Comparison of ENCODE assay signal across 17 cellular contexts in genomic region chr5:141479776-141480175, GRCh38. TPM values are rescaled to one million over a fixed set of nuclear protein-coding genes. Genes with fewer than 3 reads are reported as not detected.
DNase-seq lines count a peak whose midpoint lies in the region; ATAC-seq and TF ChIP-seq lines count a peak whose summit lies in the region.
"Had no signal": no experiment of that assay in that cellular context is flagged by ENCODE, and none has a peak within 500 bp of the region (broad histone marks: within the 10 kb centered on the region; RNA-seq: fewer than 3 reads in every experiment).

No MANE protein-coding gene starts in this region.

- H3K79me2 ChIP-seq in SK-N-SH (ENCODE audit: insufficient read depth) (peaks cover 83% of the 10 kb centered on the region), smooth muscle cell (ENCODE audit: low read depth) (peaks cover 76% of the 10 kb centered on the region)

- H3K4me2 ChIP-seq in SK-N-SH: peak overlapping the region; percentile 97
- H3K4me2 ChIP-seq in smooth muscle cell: peak overlapping the region; percentile 85

- peaks cover 81 to 94% (median 86%) of the 10 kb centered on the region in 5 donors for H3K27me3 Mint-ChIP-seq in naive thymus-derived CD4-positive, alpha-beta T cell

- H3K9ac ChIP-seq in SK-N-SH (no peak overlapping the region), smooth muscle cell (ENCODE audit: low read depth) (no peak overlapping the region)

- no peaks in the 10 kb centered on the region for H3K9me2 ChIP-seq in SK-N-SH

- H3K9me3 Mint-ChIP-seq in naive thymus-derived CD4-positive, alpha-beta T cell: peaks cover 0 to 4% (median 0%) of the 10 kb centered on the region in 11 donors
- H3K9me3 Mint-ChIP-seq: activated naive CD8-positive, alpha-beta T cell treated with anti-CD3 and anti-CD28 coated beads, Interleukin-2, amount 50 U/mL, for 24 hours; type B pancreatic cell had no signal

- peaks cover 18 to 44% (median 36%) of the 10 kb centered on the region in 7 donors for H3K4me1 Mint-ChIP-seq in naive thymus-derived CD4-positive, alpha-beta T cell

- no peak overlapping the region for H3K27ac Mint-ChIP-seq in naive thymus-derived CD4-positive, alpha-beta T cell
- H3K27ac Mint-ChIP-seq: activated naive CD8-positive, alpha-beta T cell treated with anti-CD3 and anti-CD28 coated beads, Interleukin-2, amount 50 U/mL, for 24 hours; type B pancreatic cell had no signal

- intact Hi-C loops in naive thymus-derived CD4-positive, alpha-beta T cell (cut with micrococcal nuclease): loop anchor here (5.0 kb wide), 2 partner anchors 33 to 57 kb away; partner anchors contain the start of gene PCDHGA11 (in 1 of the 2)

- H3K27me3 ChIP-seq in SK-N-SH (ENCODE audit: insufficient read depth): no peaks in the 10 kb centered on the region
- no peaks in the 10 kb centered on the region for H3K27me3 ChIP-seq in smooth muscle cell (ENCODE audit: low read depth)
- peaks cover 7 to 20% of the 10 kb centered on the region in 2 donors for H3K27me3 ChIP-seq in naive thymus-derived CD4-positive, alpha-beta T cell (ENCODE audit: control insufficient read depth in 2 of 2, insufficient read depth in 2 of 2, low read length in 2 of 2)
- H3K27me3 ChIP-seq: ovary had no signal

- peaks cover 71% of the 10 kb centered on the region for H4K20me1 ChIP-seq in SK-N-SH (ENCODE audit: insufficient read depth)
- peaks cover 86% of the 10 kb centered on the region for H4K20me1 ChIP-seq in smooth muscle cell (ENCODE audit: low read depth)

- no peak overlapping the region for H2AFZ ChIP-seq in SK-N-SH (ENCODE audit: low read depth)
- H2AFZ ChIP-seq in smooth muscle cell (ENCODE audit: low read depth): no peak overlapping the region

- H3K36me3 Mint-ChIP-seq in naive thymus-derived CD4-positive, alpha-beta T cell: peaks cover 0 to 4% (median 0%) of the 10 kb centered on the region in 5 donors

- POLR2A ChIA-PET in SK-N-SH (lab: Yijun Ruan, JAX): no interaction called here
- POLR2A ChIA-PET in naive thymus-derived CD4-positive, alpha-beta T cell (lab: Charles Lee): no interaction called here

- peaks cover 18% of the 10 kb centered on the region for H3F3A ChIP-seq in SK-N-SH (replicated peaks; ENCODE audit: insufficient read depth)
- peaks cover 19% of the 10 kb centered on the region for H3F3A ChIP-seq in smooth muscle cell (ENCODE audit: low read depth)

- H3K36me3 ChIP-seq in SK-N-SH (replicated peaks in 1 of 2; ENCODE audit: control insufficient read depth in 1 of 2, insufficient read depth in 2 of 2, low read length in 1 of 2): peaks cover 0 to 42% of the 10 kb centered on the region in 2 experiments
- H3K36me3 ChIP-seq in smooth muscle cell (ENCODE audit: low read depth): no peaks in the 10 kb centered on the region
- no peaks in the 10 kb centered on the region for H3K36me3 ChIP-seq in naive thymus-derived CD4-positive, alpha-beta T cell (ENCODE audit: control insufficient read depth in 2 of 3, insufficient read depth in 3 of 3, low read length in 3 of 3)
- H3K36me3 ChIP-seq: esophagus squamous epithelium, ovary had no signal

- no peak for TF ChIP-seq RAD21 in SK-N-SH (IDR thresholded peaks at IDR 0.05; ENCODE audit: low read length)

- DNase-seq in SK-N-SH (no peak), coronary artery (ENCODE audit: low spot score) (no peak), smooth muscle cell (lab: John Stamatoyannopoulos, UW; ENCODE audit: unreplicated experiment) (no peak), SHP77 treated with DMSO at 0.1 percent for 48 hours (lab: John Stamatoyannopoulos, UW) (no peak)
- DNase-seq in naive thymus-derived CD4-positive, alpha-beta T cell: no peak
- DNase-seq: 8988T; activated naive CD8-positive, alpha-beta T cell treated with anti-CD3 and anti-CD28 coated beads, Interleukin-2, amount 50 U/mL, for 24 hours; activated T-cell treated with anti-CD3 and anti-CD28 coated beads, Interleukin-2, amount 50 U/mL, for 1 hour; Caco-2; esophagus squamous epithelium; mesendoderm; OCI-M1; ovary; stimulated activated CD8-positive, alpha-beta memory T cell treated with anti-CD3 and anti-CD28 coated beads, Interleukin-4, amount 100 ng/mL, for 48 hours; T-helper 1 cell had no signal

- H3K4me1 ChIP-seq in SK-N-SH (ENCODE audit: control insufficient read depth in 1 of 2, insufficient read depth in 2 of 2, low read depth in 1 of 2, low read length in 1 of 2) (peaks cover 23 to 46% of the 10 kb centered on the region in 2 experiments; a peak in 3 of 4 replicates), smooth muscle cell (ENCODE audit: low read depth) (peaks cover 41% of the 10 kb centered on the region)
- H3K4me1 ChIP-seq in naive thymus-derived CD4-positive, alpha-beta T cell (ENCODE audit: control insufficient read depth in 2 of 2, insufficient read depth in 2 of 2, low read length in 2 of 2): peaks cover 5 to 14% of the 10 kb centered on the region in 2 donors
- H3K4me1 ChIP-seq: Caco-2 had no signal

- ATAC-seq in SK-N-SH treated with all-trans-retinoic acid at 6 μM for 48 hours: no peak
- ATAC-seq in naive thymus-derived CD4-positive, alpha-beta T cell: no peak
- ATAC-seq: activated naive CD8-positive, alpha-beta T cell treated with anti-CD3 and anti-CD28 coated beads, Interleukin-2, amount 50 U/mL, for 24 hours had no signal

- H3K4me3 Mint-ChIP-seq in naive thymus-derived CD4-positive, alpha-beta T cell: no peak overlapping the region
- H3K4me3 Mint-ChIP-seq: activated naive CD8-positive, alpha-beta T cell treated with anti-CD3 and anti-CD28 coated beads, Interleukin-2, amount 50 U/mL, for 24 hours; type B pancreatic cell had no signal

- peak overlapping the region in 1 of 2 experiments; percentile 82; a peak in 2 of 4 replicates for H3K4me3 ChIP-seq in SK-N-SH (ENCODE audit: low read depth in 2 of 2, low read length in 1 of 2)
- peak overlapping the region; percentile 88 for H3K4me3 ChIP-seq in coronary artery
- H3K4me3 ChIP-seq in smooth muscle cell: no peak overlapping the region
- no peak overlapping the region for H3K4me3 ChIP-seq in naive thymus-derived CD4-positive, alpha-beta T cell (ENCODE audit: low read length)
- H3K4me3 ChIP-seq: ovary had no signal

- H3K27ac ChIP-seq in SK-N-SH (ENCODE audit: low read depth in 2 of 2, low read length in 1 of 2): no peak overlapping the region
- H3K27ac ChIP-seq in coronary artery: no peak overlapping the region
- H3K27ac ChIP-seq in smooth muscle cell (ENCODE audit: low read depth): no peak overlapping the region
- H3K27ac ChIP-seq in naive thymus-derived CD4-positive, alpha-beta T cell (ENCODE audit: low read depth, low read length): no peak overlapping the region
- H3K27ac ChIP-seq: esophagus squamous epithelium, ovary had no signal

- H3K9me3 ChIP-seq in SK-N-SH (no peaks in the 10 kb centered on the region), smooth muscle cell (replicated peaks; ENCODE audit: low read depth) (no peaks in the 10 kb centered on the region)
- H3K9me3 ChIP-seq in naive thymus-derived CD4-positive, alpha-beta T cell (ENCODE audit: control insufficient read depth in 2 of 3, low read length in 3 of 3): no peaks in the 10 kb centered on the region
- H3K9me3 ChIP-seq: Caco-2, esophagus squamous epithelium, ovary had no signal

- CTCF ChIA-PET in SK-N-SH (lab: Yijun Ruan, JAX): interaction anchor here (0.6 to 7.9 kb wide), 8 partner anchors 28 to 256 kb away, joined by 3 to 75 read pairs (median 4); partner anchors contain the start of gene PCDHB14
- CTCF ChIA-PET in naive thymus-derived CD4-positive, alpha-beta T cell (lab: Charles Lee): no interaction called here

- no peak for TF ChIP-seq CTCF in SK-N-SH (IDR thresholded peaks at IDR 0.05)
- TF ChIP-seq CTCF in coronary artery (IDR thresholded peaks at IDR 0.05): no peak
- TF ChIP-seq CTCF in smooth muscle cell (IDR thresholded peaks at IDR 0.05; ENCODE audit: borderline replicate concordance, insufficient read depth, poor library complexity, severe bottlenecking): no peak

- no peak for TF ChIP-seq EP300 in SK-N-SH (IDR thresholded peaks at IDR 0.05; ENCODE audit: borderline replicate concordance in 1 of 2, low read depth in 1 of 2, low read length in 1 of 2)

TF ChIP-seq in SK-N-SH treated with all-trans-retinoic acid at 6 μM for 48 hours, 23 proteins besides CTCF, POLR2A, EP300 and RAD21 (continues in another document):
- TF ChIP-seq CSDC2 (CRISPR knock-in tag; IDR thresholded peaks at IDR 0.05): no peak

RNA-seq across cellular contexts. Expression of gene PCDHGC3, which starts 4.0 kb away (rescaled TPM):
- polyA plus RNA-seq in SK-N-SH (2012; rRNA removed) (55.8 and 97.0 TPM in 2 replicates), smooth muscle cell (98.4 and 111 TPM in 2 replicates)
- polyA plus RNA-seq in SK-N-SH (2012; cell fraction: cytosol; rRNA removed): 63.1 and 99.3 TPM in 2 replicates
- polyA plus RNA-seq in SK-N-SH (2012; cell fraction: nucleus; rRNA removed): 87.3 and 94.5 TPM in 2 replicates
- total RNA-seq in smooth muscle cell: 38.2 and 50.3 TPM in 2 replicates
- total RNA-seq in naive thymus-derived CD4-positive, alpha-beta T cell: under 1 TPM; 0.15 to 0.76 (median 0.16) TPM
- under 1 TPM in 1 of 2 donors, not detected in 1; 0.14 TPM for polyA plus RNA-seq in naive thymus-derived CD4-positive, alpha-beta T cell

RNA-seq across cellular contexts. Expression of gene PCDHGC4, which starts 5.1 kb away (rescaled TPM):
- 0.53 and 0.78 TPM in 2 replicates for polyA plus RNA-seq in SK-N-SH (2012; rRNA removed)
- polyA plus RNA-seq in SK-N-SH (2012; cell fraction: cytosol; rRNA removed): 0.27 and 0.50 TPM in 2 replicates
- polyA plus RNA-seq in SK-N-SH (2012; cell fraction: nucleus; rRNA removed): 2.4 and 2.6 TPM in 2 replicates
- total RNA-seq in smooth muscle cell: 1.2 and 3.8 TPM in 2 replicates
- 0.12 and 0.16 TPM in 2 replicates for polyA plus RNA-seq in smooth muscle cell
- total RNA-seq in naive thymus-derived CD4-positive, alpha-beta T cell: under 1 TPM in 1 of 5 experiments, not detected in 4; 0.22 TPM
- polyA plus RNA-seq in naive thymus-derived CD4-positive, alpha-beta T cell: not detected

RNA-seq across cellular contexts. Expression of gene PCDHGC5, which starts 9.1 kb away (rescaled TPM):
- polyA plus RNA-seq in SK-N-SH (2012; rRNA removed) (1.9 and 2.0 TPM in 2 replicates), smooth muscle cell (1.5 and 3.3 TPM in 2 replicates)
- polyA plus RNA-seq in SK-N-SH (2012; cell fraction: cytosol; rRNA removed): 0.99 and 1.3 TPM in 2 replicates
- 7.5 and 8.1 TPM in 2 replicates for polyA plus RNA-seq in SK-N-SH (2012; cell fraction: nucleus; rRNA removed)
- total RNA-seq in smooth muscle cell: 1.8 and 3.4 TPM in 2 replicates
- total RNA-seq in naive thymus-derived CD4-positive, alpha-beta T cell: under 1 TPM in 1 of 5 experiments, not detected in 4; 0.13 TPM
- not detected for polyA plus RNA-seq in naive thymus-derived CD4-positive, alpha-beta T cell

RNA-seq across cellular contexts. Expression of gene PCDHGA12, which starts 49.5 kb away (rescaled TPM):
- polyA plus RNA-seq in SK-N-SH (2012; rRNA removed): 0.03 and 0.05 TPM in 2 replicates
- polyA plus RNA-seq in SK-N-SH (2012; cell fraction: cytosol; rRNA removed): 0.03 and 0.04 TPM in 2 replicates
- polyA plus RNA-seq in SK-N-SH (2012; cell fraction: nucleus; rRNA removed): 0.89 and 1.2 TPM in 2 replicates
- 1.7 and 4.5 TPM in 2 replicates for total RNA-seq in smooth muscle cell
- polyA plus RNA-seq in smooth muscle cell: 0.42 and 0.86 TPM in 2 replicates
- under 1 TPM in 1 of 5 experiments, not detected in 4; 0.32 TPM for total RNA-seq in naive thymus-derived CD4-positive, alpha-beta T cell
- not detected for polyA plus RNA-seq in naive thymus-derived CD4-positive, alpha-beta T cell

RNA-seq across cellular contexts. Expression of gene PCDHGA11, which starts 58.9 kb away (rescaled TPM):
- polyA plus RNA-seq in SK-N-SH (2012; rRNA removed): 0.18 and 0.23 TPM in 2 replicates
- 0.10 and 0.13 TPM in 2 replicates for polyA plus RNA-seq in SK-N-SH (2012; cell fraction: cytosol; rRNA removed)
- 0.73 and 0.85 TPM in 2 replicates for polyA plus RNA-seq in SK-N-SH (2012; cell fraction: nucleus; rRNA removed)
- total RNA-seq in smooth muscle cell: 8.7 and 13.2 TPM in 2 replicates
- 7.9 and 8.0 TPM in 2 replicates for polyA plus RNA-seq in smooth muscle cell
- under 1 TPM in 4 of 5 experiments, not detected in 1; 0.16 to 0.29 (median 0.21) TPM for total RNA-seq in naive thymus-derived CD4-positive, alpha-beta T cell
- not detected for polyA plus RNA-seq in naive thymus-derived CD4-positive, alpha-beta T cell

Comparison
In these comparisons a context has a peak if more than half of its experiments do, and no peak if none do; other contexts are left out.
1. RNA of gene PCDHGC3, which starts 4.0 kb away (polyA plus RNA-seq): 98.4 to 111 TPM in smooth muscle cell and 55.8 to 99.3 TPM in SK-N-SH; 0.14 TPM in naive thymus-derived CD4-positive, alpha-beta T cell; every median in the first group is over 10 times any median in the second.